Comparison of ENCODE assay signal across 8 cellular contexts in genomic region chr2:74548919-74549684, GRCh38. TPM values are rescaled to one million over a fixed set of nuclear protein-coding genes. Genes with fewer than 3 reads are reported as not detected.
DNase-seq lines count a peak whose midpoint lies in the region; ATAC-seq and TF ChIP-seq lines count a peak whose summit lies in the region.

No MANE protein-coding gene starts in this region.

- ATAC-seq in GM23338 (peak; percentile 67), left colon (peak; percentile 90), GM18519 (IDR thresholded peaks at IDR 0.05; ENCODE audit: low FRiP score, unreplicated experiment) (no peak)

- H3K36me3 Mint-ChIP-seq in GM23338 (ENCODE audit: low read depth), result peaks cover 6% of the 10 kb centered on the region; the same call in 1 of the 3 replicates

- peaks cover 26% of the 10 kb centered on the region for H3K4me1 Mint-ChIP-seq in GM23338

- H3K4me1 ChIP-seq in GM23338 (ENCODE audit: insufficient read depth) (peaks cover 22% of the 10 kb centered on the region), mammary epithelial cell (ENCODE audit: insufficient read depth, low read length) (peaks cover 18% of the 10 kb centered on the region), stomach (peaks cover 14 to 42% (median 28%) of the 10 kb centered on the region in 4 donors)

- dilution Hi-C loops in mammary epithelial cell (cut with HindIII; ENCODE audit: low sequenced_read_pairs), result loop anchor here (5.0 kb wide), 1 partner anchor 38 kb away; no protein-coding TSS in a partner anchor

- H3K4me3 Mint-ChIP-seq in GM23338, result peak overlapping the region; percentile 82

- WGBS in mammary epithelial cell (ENCODE audit: low coverage, missing lambda C conversion rate), result 1% methylated on average over 13 of the region's 72 CpGs
- WGBS in stomach, 5 donors, result 1 to 2% (median 2%) methylated on average over 12 to 72 of the region's 72 CpGs

- TSS peak; percentile 54 for BruUV-seq in mammary epithelial cell (replicated peaks; lab: Mats Ljungman, UMichigan)

- intact Hi-C loops in mammary epithelial cell (cut with micrococcal nuclease) (loop anchor here (1.0 to 2.0 kb wide), 2 partner anchors 20 to 38 kb away; no protein-coding TSS in a partner anchor), left colon (cut with DNase I, micrococcal nuclease) (no loop called here), stomach (cut with DNase I; ENCODE audit: low total_unique reads) (no loop called here)

- TF ChIP-seq CTCF in GM23338 (conservative IDR thresholded peaks at IDR 0.05; ENCODE audit: low read depth in 2 of 2), result no peak
- TF ChIP-seq CTCF in mammary epithelial cell (conservative IDR thresholded peaks at IDR 0.05 in 1 of 2, IDR thresholded peaks at IDR 0.05 in 1 of 2; ENCODE audit: extremely low read depth in 1 of 2, insufficient read depth in 1 of 2, low read depth in 1 of 2, low read length in 2 of 2), result no peak
- no peak for TF ChIP-seq CTCF in stomach (IDR thresholded peaks at IDR 0.05)

- in situ Hi-C loops in mammary epithelial cell (cut with MboI; ENCODE audit: low sequenced_read_pairs in 2 of 2), result no loop called here

- peaks cover 60% of the 10 kb centered on the region for H3K27me3 Mint-ChIP-seq in GM23338 (ENCODE audit: insufficient read depth, low read depth, poor library complexity)

- no peak overlapping the region for H3K27ac ChIP-seq in GM23338 (ENCODE audit: low read depth)
- peak overlapping the region; percentile 33 for H3K27ac ChIP-seq in mammary epithelial cell (ENCODE audit: insufficient read depth, low read depth, low read length)
- H3K27ac ChIP-seq in stomach, result peak overlapping the region; percentile 71 to 80 (median 76)

- peak; percentile 48 for DNase-seq in DMS79 (lab: John Stamatoyannopoulos, UW)
- peak; percentile 88 for DNase-seq in GM23338 (ENCODE audit: low spot score)
- peak; percentile 33 to 37 for DNase-seq in NOMO-1 (lab: John Stamatoyannopoulos, UW; ENCODE audit: unreplicated experiment in 2 of 2)
- peak; percentile 57 for DNase-seq in mammary epithelial cell
- DNase-seq in left colon, result peak; percentile 71 to 80
- DNase-seq in stomach, result peak; percentile 70
- no peak for DNase-seq in cerebellar cortex (ENCODE audit: low spot score)

- peaks cover 9% of the 10 kb centered on the region for H3F3A ChIP-seq in GM23338 (replicated peaks; ENCODE audit: low read depth)

- no peak for TF ChIP-seq POLR2A in stomach (IDR thresholded peaks at IDR 0.05)

- H3K9me3 Mint-ChIP-seq in GM23338, result peaks cover 3% of the 10 kb centered on the region; the same call in 1 of the 3 replicates

- TF ChIP-seq EP300 in stomach (IDR thresholded peaks at IDR 0.05), result no peak

- no peaks in the 10 kb centered on the region for H3K9me3 ChIP-seq in mammary epithelial cell (replicated peaks; ENCODE audit: insufficient read depth, low read length)
- H3K9me3 ChIP-seq in stomach, result no peaks in the 10 kb centered on the region

- H4K20me1 ChIP-seq in GM23338 (replicated peaks; ENCODE audit: insufficient read depth) (peaks cover 4% of the 10 kb centered on the region; the same call in 1 of the 2 replicates), mammary epithelial cell (ENCODE audit: insufficient read depth, low read length) (no peaks in the 10 kb centered on the region)

- H3K4me2 ChIP-seq in GM23338 (peak overlapping the region; percentile 87), mammary epithelial cell (ENCODE audit: insufficient read depth, low read depth, low read length) (peak overlapping the region; percentile 99)

- peak overlapping the region; percentile 99 for H2AFZ ChIP-seq in GM23338
- H2AFZ ChIP-seq in mammary epithelial cell (ENCODE audit: low read depth, low read length), result peak overlapping the region; percentile 94

- H3K4me3 ChIP-seq in GM23338 (peak overlapping the region; percentile 84), mammary epithelial cell (replicated peaks in 1 of 3; ENCODE audit: insufficient read depth in 1 of 3, low read depth in 2 of 3, low read length in 3 of 3) (peak overlapping the region; percentile 68 to 82 (median 76)), stomach (peak overlapping the region; percentile 47 to 63 (median 59))

- H3K9ac ChIP-seq in mammary epithelial cell (ENCODE audit: insufficient read depth, low read length), result peak overlapping the region; percentile 34

- H3K27ac Mint-ChIP-seq in GM23338, result no peak overlapping the region

- H3K9me2 ChIP-seq in GM23338 (ENCODE audit: insufficient read depth), result no peaks in the 10 kb centered on the region

- H3K27me3 ChIP-seq in GM23338 (ENCODE audit: insufficient read depth) (peaks cover 91% of the 10 kb centered on the region), mammary epithelial cell (ENCODE audit: insufficient read depth, low read length) (no peaks in the 10 kb centered on the region), stomach (peaks cover 0 to 5% (median 0%) of the 10 kb centered on the region in 3 donors)

- H3K36me3 ChIP-seq in GM23338 (ENCODE audit: insufficient read depth) (no peaks in the 10 kb centered on the region), mammary epithelial cell (ENCODE audit: insufficient read depth, low read length) (no peaks in the 10 kb centered on the region), stomach (no peaks in the 10 kb centered on the region)

- CTCF ChIA-PET in mammary epithelial cell (lab: Charles Lee; ENCODE audit: low non-redundant PET), result no interaction called here

- H3K79me2 ChIP-seq in GM23338 (replicated peaks; ENCODE audit: insufficient read depth) (peaks cover 5% of the 10 kb centered on the region; the same call in 1 of the 2 replicates), mammary epithelial cell (ENCODE audit: insufficient read depth, low read length) (peaks cover 11% of the 10 kb centered on the region)

TF ChIP-seq in GM23338, 12 proteins besides CTCF, POLR2A, EP300 and RAD21:
- TF ChIP-seq CREB1 (CRISPR knock-in tag; IDR thresholded peaks at IDR 0.05; ENCODE audit: low read depth) (0 out of 2 replicates have a peak, but pooled peaks have one; percentile 30), POLR2AphosphoS5 (IDR thresholded peaks at IDR 0.05; ENCODE audit: low read depth) (peak; percentile 66; the same call in 1 of the 2 replicates), EZH2 (IDR thresholded peaks at IDR 0.05; ENCODE audit: low read depth, unreplicated experiment) (peak; percentile 2), NANOG (IDR thresholded peaks at IDR 0.05; ENCODE audit: borderline replicate concordance) (no peak), EZH2phosphoT487 (IDR thresholded peaks at IDR 0.05; ENCODE audit: unreplicated experiment) (no peak), JUNB (IDR thresholded peaks at IDR 0.05; ENCODE audit: unreplicated experiment) (no peak)

RNA-seq across cellular contexts. Expression of gene LOXL3, which starts 4.6 kb away (rescaled TPM):
- total RNA-seq in GM23338 (2014; rRNA removed; shearing (Covaris generic)), result 12.2 and 14.9 TPM in 2 replicates
- polyA plus RNA-seq in GM23338 (2016; fragmentation: Nextera tagmentation; extraction: Ambion mirVana) (4.4 and 4.7 TPM in 2 replicates), mammary epithelial cell (2.2 TPM), stomach (1 to 10 TPM in 2 of 3 donors, under 1 TPM in 1; 0.76 to 1.6 (median 1.1) TPM)
- total RNA-seq in mammary epithelial cell (under 1 TPM; 0.83 to 0.87 TPM), left colon (1 to 10 TPM; 1.5 to 3.4 TPM), stomach (10 to 100 TPM in 2 of 5 donors, 1 to 10 TPM in 2, under 1 TPM in 1; 0.89 to 49.0 (median 5.0) TPM)
- polyA minus RNA-seq in mammary epithelial cell, result 0.21 TPM

RNA-seq across cellular contexts. Expression of gene DOK1, which starts 5.4 kb away (rescaled TPM):
- total RNA-seq in GM23338 (2014; rRNA removed; shearing (Covaris generic)), result 14.6 and 15.5 TPM in 2 replicates
- polyA plus RNA-seq in GM23338 (2016; fragmentation: Nextera tagmentation; extraction: Ambion mirVana), result 3.4 and 3.9 TPM in 2 replicates
- total RNA-seq in mammary epithelial cell, result 1 to 10 TPM; 3.1 to 6.5 TPM
- polyA plus RNA-seq in mammary epithelial cell, result 4.9 TPM
- not detected for polyA minus RNA-seq in mammary epithelial cell
- total RNA-seq in left colon, result 10 to 100 TPM; 16.1 to 21.4 TPM
- 10 to 100 TPM in 3 of 5 donors, 1 to 10 TPM in 2; 5.9 to 89.3 (median 12.2) TPM for total RNA-seq in stomach
- polyA plus RNA-seq in stomach, result 10 to 100 TPM in 2 of 3 donors, 1 to 10 TPM in 1; 8.8 to 17.7 (median 17.4) TPM

RNA-seq across cellular contexts. Expression of gene HTRA2, which starts 19.4 kb away (rescaled TPM):
- 17.2 and 19.7 TPM in 2 replicates for total RNA-seq in GM23338 (2014; rRNA removed; shearing (Covaris generic))
- polyA plus RNA-seq in GM23338 (2016; fragmentation: Nextera tagmentation; extraction: Ambion mirVana) (17.8 and 19.5 TPM in 2 replicates), mammary epithelial cell (50.0 TPM), stomach (10 to 100 TPM; 24.4 to 31.2 (median 25.5) TPM)
- total RNA-seq in mammary epithelial cell (10 to 100 TPM; 29.2 to 30.8 TPM), left colon (10 to 100 TPM; 22.3 to 23.0 TPM), stomach (10 to 100 TPM in 4 of 5 donors, 1 to 10 TPM in 1; 7.6 to 60.0 (median 23.7) TPM)
- polyA minus RNA-seq in mammary epithelial cell, result 68.7 TPM

RNA-seq across cellular contexts. Expression of gene AUP1, which starts 19.6 kb away (rescaled TPM):
- total RNA-seq in GM23338 (2014; rRNA removed; shearing (Covaris generic)), result 89.4 and 105 TPM in 2 replicates
- 98.7 and 101 TPM in 2 replicates for polyA plus RNA-seq in GM23338 (2016; fragmentation: Nextera tagmentation; extraction: Ambion mirVana)
- total RNA-seq in mammary epithelial cell, result 100 to 1,000 TPM in 1 of 2 donors, 10 to 100 TPM in 1; 67.5 to 111 TPM
- 145 TPM for polyA plus RNA-seq in mammary epithelial cell
- polyA minus RNA-seq in mammary epithelial cell, result 95.5 TPM
- 100 to 1,000 TPM; 124 to 133 TPM for total RNA-seq in left colon
- total RNA-seq in stomach, result 100 to 1,000 TPM in 4 of 5 donors, 10 to 100 TPM in 1; 74.4 to 244 (median 173) TPM
- polyA plus RNA-seq in stomach, result 100 to 1,000 TPM in 2 of 3 donors, 10 to 100 TPM in 1; 97.9 to 235 (median 139) TPM

RNA-seq across cellular contexts. Expression of gene DQX1, which starts 23.1 kb away (rescaled TPM):
- 0.52 and 0.74 TPM in 2 replicates for total RNA-seq in GM23338 (2014; rRNA removed; shearing (Covaris generic))
- polyA plus RNA-seq in GM23338 (2016; fragmentation: Nextera tagmentation; extraction: Ambion mirVana) (0.32 and 0.54 TPM in 2 replicates), mammary epithelial cell (3.4 TPM), stomach (1 to 10 TPM; 2.1 to 5.3 (median 4.1) TPM)
- total RNA-seq in mammary epithelial cell (1 to 10 TPM in 1 of 2 donors, under 1 TPM in 1; 0.83 to 5.2 TPM), left colon (10 to 100 TPM; 34.3 to 44.0 TPM), stomach (10 to 100 TPM in 4 of 5 donors, 1 to 10 TPM in 1; 6.6 to 42.6 (median 22.8) TPM)
- polyA minus RNA-seq in mammary epithelial cell, result not detected
